11 cellular contexts compared by ENCODE assay signal in the genomic region with DNA sequence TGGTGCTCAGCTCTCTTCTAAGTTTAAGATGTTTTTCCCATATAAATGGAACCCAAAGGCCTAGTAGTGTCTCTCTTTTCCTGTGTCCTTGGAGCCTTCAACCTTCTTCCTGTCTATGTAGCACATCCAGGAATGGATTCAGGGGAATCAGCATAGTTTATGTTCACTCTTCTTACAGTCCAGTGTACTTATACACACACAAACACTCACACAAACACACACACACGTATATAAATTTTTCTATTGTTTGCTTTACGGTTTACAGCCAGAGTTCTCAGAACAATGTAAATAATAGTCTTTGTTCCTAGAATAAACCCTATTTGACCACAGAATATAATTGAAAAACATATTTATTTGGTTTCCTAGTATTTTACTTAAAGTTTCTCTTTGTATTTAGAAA. TPM values are rescaled to one million over a fixed set of nuclear protein-coding genes. Genes with fewer than 3 reads are reported as not detected.
"Had no signal": no experiment of that assay in that cellular context is flagged by ENCODE, and none has a peak within 500 bp of the region (broad histone marks: within the 10 kb centered on the region; RNA-seq: fewer than 3 reads in every experiment).

No MANE protein-coding gene starts in this region.

- H3K4me1 ChIP-seq: HAP-1 had no signal

- H3K9me3 ChIP-seq: HAP-1 had no signal

- H3K9ac ChIP-seq: KMS-11 had no signal

- H2AFZ ChIP-seq: GM23338 had no signal

- DNase-seq: H7, HFFc6, KBM-7 had no signal

- H3K4me3 ChIP-seq: GM23338, HAP-1 had no signal

- H3K4me2 ChIP-seq: GM23338, KMS-11 had no signal

- ATAC-seq: GM23338, HCT116, HepG2 had no signal

- H3K27ac ChIP-seq: HL-60, KMS-11 had no signal

- H3K36me3 ChIP-seq: HAP-1 had no signal

- FAIRE-seq: H1, HepG2 had no signal

RNA-seq across cellular contexts. Expression of gene STAC, which starts 36.9 kb away (rescaled TPM):
- total RNA-seq: HepG2, HFFc6 had no signal
- polyA plus RNA-seq: HepG2, IgD-negative memory B cell had no signal
